Comparison of ENCODE assay signal across 8 cellular contexts in genomic region chr3:49673715-49674490, GRCh38. TPM values are rescaled to one million over a fixed set of nuclear protein-coding genes. Genes with fewer than 3 reads are reported as not detected.
DNase-seq lines count a peak whose midpoint lies in the region; ATAC-seq and TF ChIP-seq lines count a peak whose summit lies in the region.

APEH (plus strand) TSS chr3:49674351; CDS start chr3:49674402, 51 bp downstream.

- no peaks in the 10 kb centered on the region for H3K9me3 ChIP-seq in OCI-LY1 (ENCODE audit: low read length)

- peak; percentile 89 for DNase-seq in GM04503 (ENCODE audit: low read depth)
- peak; percentile 98 for DNase-seq in HEK293T (ENCODE audit: extremely low spot score)
- DNase-seq in activated naive CD4-positive, alpha-beta T cell treated with anti-CD3 and anti-CD28 coated beads, Interleukin-2, amount 10 ng/mL, durations not matched to agents 7 days and 5 days, result peak; percentile 99
- peak; percentile 99 for DNase-seq in Right ventricle myocardium inferior (ENCODE audit: missing footprints)
- peak; percentile 99 for DNase-seq in posterior vena cava (ENCODE audit: low spot score)
- no peak for DNase-seq in AML-193 (lab: John Stamatoyannopoulos, UW)

- peak within 1 kb of the TSS; percentile 99 for H3K27ac Mint-ChIP-seq in activated naive CD4-positive, alpha-beta T cell treated with anti-CD3 and anti-CD28 coated beads, Interleukin-2, amount 10 ng/mL, durations not matched to agents 7 days and 5 days

- POLR2A ChIA-PET in HEK293T (lab: Yijun Ruan, JAX), result interaction anchor here (1.0 to 2.6 kb wide), 5 partner anchors 11 to 136 kb away, joined by 3 to 26 read pairs (median 5); no protein-coding TSS in a partner anchor

- H2AFZ ChIP-seq in OCI-LY1 (ENCODE audit: low read length), result no peak within 1 kb of the TSS

- no peaks in the 10 kb centered on the region for H3K27me3 ChIP-seq in OCI-LY1 (ENCODE audit: insufficient read depth, low read length)

- WGBS in urinary bladder, result under 1% methylated on average over 71 of the region's 71 CpGs

- no peaks in the 10 kb centered on the region for H3K9me3 Mint-ChIP-seq in activated naive CD4-positive, alpha-beta T cell treated with anti-CD3 and anti-CD28 coated beads, Interleukin-2, amount 10 ng/mL, durations not matched to agents 7 days and 5 days

- no peaks in the 10 kb centered on the region for H4K20me1 ChIP-seq in OCI-LY1 (ENCODE audit: insufficient read depth, low read length)

- H3K27me3 Mint-ChIP-seq in activated naive CD4-positive, alpha-beta T cell treated with anti-CD3 and anti-CD28 coated beads, Interleukin-2, amount 10 ng/mL, durations not matched to agents 7 days and 5 days, result peaks cover 14% of the 10 kb centered on the region

- H3K4me1 ChIP-seq in OCI-LY1 (ENCODE audit: insufficient read depth, low read length, severe bottlenecking) (peaks cover 20% of the 10 kb centered on the region), urinary bladder (ENCODE audit: insufficient read depth) (no peaks in the 10 kb centered on the region)

- H3K79me2 ChIP-seq in OCI-LY1 (ENCODE audit: insufficient read depth, low read length), result no peaks in the 10 kb centered on the region

- H3K4me3 ChIP-seq in OCI-LY1 (ENCODE audit: low read depth, low read length, poor library complexity, severe bottlenecking) (peak within 1 kb of the TSS; percentile 77), urinary bladder (ENCODE audit: low read depth, low read length) (peak within 1 kb of the TSS; percentile 84)

- H3K4me2 ChIP-seq in OCI-LY1 (ENCODE audit: low read length), result peak within 1 kb of the TSS; percentile 78

- peak within 1 kb of the TSS; percentile 87 for H3K9ac ChIP-seq in OCI-LY1 (ENCODE audit: low read length)

- intact Hi-C loops in Right ventricle myocardium inferior (cut with DNase I) (loop anchor here (5.0 kb wide), 1 partner anchor 207 kb away; no protein-coding TSS in a partner anchor), posterior vena cava (cut with DNase I) (loop anchor here in 1 of 2 donors (5.0 kb wide), 1 partner anchor 137 kb away; no protein-coding TSS in a partner anchor)

- CTCF ChIA-PET in HEK293T (lab: Yijun Ruan, JAX), result interaction anchor here (1.1 kb wide), 1 partner anchor 134 kb away, joined by 3 read pairs; no protein-coding TSS in a partner anchor
- CTCF ChIA-PET in activated naive CD4-positive, alpha-beta T cell treated with anti-CD3 and anti-CD28 coated beads, Interleukin-2, amount 10 ng/mL, durations not matched to agents 7 days and 5 days (lab: Charles Lee), result interaction anchor here (0.6 to 5.3 kb wide), 4 partner anchors 131 to 1548 kb away, joined by 3 to 155 read pairs (median 3); no protein-coding TSS in a partner anchor

- H3K36me3 ChIP-seq in OCI-LY1 (ENCODE audit: insufficient read depth, low read length), result peaks cover 33% of the 10 kb centered on the region
- H3K36me3 ChIP-seq in urinary bladder (ENCODE audit: insufficient read depth), result peaks cover 2% of the 10 kb centered on the region

- TF ChIP-seq CTCF in OCI-LY1 (IDR thresholded peaks at IDR 0.05; ENCODE audit: low read length), result no peak

- H3F3A ChIP-seq in OCI-LY1 (ENCODE audit: insufficient read depth, low read length), result no peaks in the 10 kb centered on the region

- no peaks in the 10 kb centered on the region for H3K9me2 ChIP-seq in OCI-LY1 (ENCODE audit: low read depth, low read length)

- ATAC-seq in Right ventricle myocardium inferior, result peak; percentile 96

- peak within 1 kb of the TSS; percentile 93 for H3K4me3 Mint-ChIP-seq in activated naive CD4-positive, alpha-beta T cell treated with anti-CD3 and anti-CD28 coated beads, Interleukin-2, amount 10 ng/mL, durations not matched to agents 7 days and 5 days

- H3K27ac ChIP-seq in OCI-LY1 (ENCODE audit: low read depth, low read length, poor library complexity, severe bottlenecking), result peak within 1 kb of the TSS; percentile 73
- peak within 1 kb of the TSS; percentile 94 for H3K27ac ChIP-seq in urinary bladder (ENCODE audit: low read depth)

- peaks cover 34% of the 10 kb centered on the region for H3K4me1 Mint-ChIP-seq in activated naive CD4-positive, alpha-beta T cell treated with anti-CD3 and anti-CD28 coated beads, Interleukin-2, amount 10 ng/mL, durations not matched to agents 7 days and 5 days

- H3K36me3 Mint-ChIP-seq in activated naive CD4-positive, alpha-beta T cell treated with anti-CD3 and anti-CD28 coated beads, Interleukin-2, amount 10 ng/mL, durations not matched to agents 7 days and 5 days, result peaks cover 26% of the 10 kb centered on the region

TF ChIP-seq in HEK293T, 16 proteins besides CTCF, POLR2A, EP300 and RAD21:
- TF ChIP-seq LEF1 (IDR thresholded peaks at IDR 0.05; ENCODE audit: borderline replicate concordance) (no peak), ELF4 (IDR thresholded peaks at IDR 0.05) (peak; percentile 56), TARDBP (IDR thresholded peaks at IDR 0.05) (peak; percentile 89), PKNOX1 (IDR thresholded peaks at IDR 0.05) (peak; percentile 90), L3MBTL2 (conservative IDR thresholded peaks at IDR 0.05) (peak; percentile 86), ARNT (IDR thresholded peaks at IDR 0.05) (no peak)

RNA-seq across cellular contexts. Expression of gene APEH, which starts in this region (rescaled TPM):
- total RNA-seq in Right ventricle myocardium inferior (99.5 TPM), posterior vena cava (10 to 100 TPM; 51.8 to 52.5 TPM), urinary bladder (51.4 TPM)
- polyA plus RNA-seq in urinary bladder, result 73.4 TPM

Comparison
In these comparisons a context has a peak if more than half of its experiments do, and no peak if none do; other contexts are left out.
1. DNase-seq: peak in GM04503 (single experiment), HEK293T (single experiment), activated naive CD4-positive, alpha-beta T cell treated with anti-CD3 and anti-CD28 coated beads, Interleukin-2, amount 10 ng/mL, durations not matched to agents 7 days and 5 days (single experiment), Right ventricle myocardium inferior (single experiment) and posterior vena cava (single experiment); none in AML-193 (0 of 2).